Comparison of ENCODE assay signal across 13 cellular contexts in the genomic region with DNA sequence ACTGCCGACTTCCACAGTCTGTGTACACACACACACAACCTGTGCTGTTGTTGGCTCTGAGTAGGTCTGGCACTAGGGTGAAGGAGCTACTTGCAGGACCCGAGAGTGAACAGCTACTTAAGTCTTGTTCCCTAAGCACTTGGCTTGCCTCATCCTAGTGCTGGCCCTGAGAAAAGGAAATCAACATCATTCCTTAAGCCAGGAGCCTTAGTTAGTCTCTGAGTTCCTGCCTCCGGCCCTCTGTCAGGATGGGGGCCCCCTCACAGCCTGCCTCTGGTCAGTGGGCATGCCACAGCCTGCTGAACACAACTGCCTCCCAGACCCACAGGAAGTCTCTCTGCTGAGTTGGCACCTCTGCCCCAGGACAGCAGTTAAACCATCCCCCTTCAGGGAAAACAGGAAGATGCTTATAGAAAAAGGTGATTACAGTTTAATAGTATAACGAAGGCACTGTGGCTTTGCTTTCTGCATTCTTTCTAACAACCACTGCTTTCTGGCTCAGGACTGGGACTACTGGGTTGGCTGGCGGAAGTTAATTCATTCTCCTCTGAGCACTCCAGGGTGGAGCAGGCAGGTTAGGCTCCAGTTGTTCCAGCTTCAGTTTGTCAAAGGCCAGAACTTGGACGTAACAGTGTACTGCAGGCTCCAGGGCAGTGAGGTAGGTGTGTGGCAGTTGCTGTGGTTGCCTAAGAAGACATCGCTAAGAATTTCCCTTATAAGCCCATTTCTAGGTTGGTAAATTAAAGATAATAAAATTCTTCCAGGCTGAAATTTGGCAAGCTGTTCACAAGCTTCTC. TPM values are rescaled to one million over a fixed set of nuclear protein-coding genes. Genes with fewer than 3 reads are reported as not detected.
DNase-seq lines count a peak whose midpoint lies in the region; ATAC-seq and TF ChIP-seq lines count a peak whose summit lies in the region.
"Had no signal": no experiment of that assay in that cellular context is flagged by ENCODE, and none has a peak within 500 bp of the region (broad histone marks: within the 10 kb centered on the region; RNA-seq: fewer than 3 reads in every experiment).

No MANE protein-coding gene starts in this region.

- CTCF ChIA-PET in activated naive CD4-positive, alpha-beta T cell treated with anti-CD3 and anti-CD28 coated beads, Interleukin-2, amount 10 ng/mL, durations not matched to agents 7 days and 5 days (lab: Charles Lee), result interaction anchor here (0.6 kb wide), 1 partner anchor 78 kb away, joined by 3 read pairs; no protein-coding TSS in a partner anchor

- TF ChIP-seq CTCF in Peyer's patch (IDR thresholded peaks at IDR 0.05), result no peak

- ATAC-seq in esophagus mucosa, result peak; percentile 80

- no peak overlapping the region for H3K9ac ChIP-seq in rectal smooth muscle tissue (ENCODE audit: low read length)

- H3K4me3 Mint-ChIP-seq in activated naive CD4-positive, alpha-beta T cell treated with anti-CD3 and anti-CD28 coated beads, Interleukin-2, amount 10 ng/mL, durations not matched to agents 7 days and 5 days, result no peak overlapping the region

- no peak overlapping the region for H3K27ac Mint-ChIP-seq in activated naive CD4-positive, alpha-beta T cell treated with anti-CD3 and anti-CD28 coated beads, Interleukin-2, amount 10 ng/mL, durations not matched to agents 7 days and 5 days

- H3K4me1 ChIP-seq in Peyer's patch, result peaks cover 0 to 12% (median 0%) of the 10 kb centered on the region in 4 donors
- peaks cover 57% of the 10 kb centered on the region for H3K4me1 ChIP-seq in rectal smooth muscle tissue (ENCODE audit: control insufficient read depth, insufficient read depth, low read length)

- H3K4me1 Mint-ChIP-seq in activated naive CD4-positive, alpha-beta T cell treated with anti-CD3 and anti-CD28 coated beads, Interleukin-2, amount 10 ng/mL, durations not matched to agents 7 days and 5 days, result peaks cover 14% of the 10 kb centered on the region

- TF ChIP-seq POLR2A in Peyer's patch (IDR thresholded peaks at IDR 0.05), result no peak

- peaks cover 61% of the 10 kb centered on the region for H3K27me3 Mint-ChIP-seq in activated naive CD4-positive, alpha-beta T cell treated with anti-CD3 and anti-CD28 coated beads, Interleukin-2, amount 10 ng/mL, durations not matched to agents 7 days and 5 days

- no peaks in the 10 kb centered on the region for H3K36me3 Mint-ChIP-seq in activated naive CD4-positive, alpha-beta T cell treated with anti-CD3 and anti-CD28 coated beads, Interleukin-2, amount 10 ng/mL, durations not matched to agents 7 days and 5 days

- H3K36me3 ChIP-seq in Peyer's patch (no peaks in the 10 kb centered on the region), rectal smooth muscle tissue (ENCODE audit: control insufficient read depth, insufficient read depth, low read length) (no peaks in the 10 kb centered on the region)

- H3K4me3 ChIP-seq in Peyer's patch, result peak overlapping the region in 3 of 4 donors; percentile 1 to 53 (median 34)
- H3K4me3 ChIP-seq in rectal smooth muscle tissue (ENCODE audit: low read length), result peak overlapping the region; percentile 79

- H3K27me3 ChIP-seq in Peyer's patch (no peaks in the 10 kb centered on the region), rectal smooth muscle tissue (ENCODE audit: control insufficient read depth, insufficient read depth, low read length) (no peaks in the 10 kb centered on the region)

- H3K27ac ChIP-seq in Peyer's patch (peak overlapping the region in 3 of 4 donors; percentile 10 to 80 (median 62)), rectal smooth muscle tissue (ENCODE audit: low read depth, low read length) (peak overlapping the region; percentile 88)

- DNase-seq in Ammon's horn (ENCODE audit: low spot score) (peak; percentile 60), Peyer's patch (no peak), COR-L47 (lab: John Stamatoyannopoulos, UW) (no peak), T-helper 2 cell (no peak)
- DNase-seq in stimulated activated CD4-positive, alpha-beta T cell treated with anti-CD3 and anti-CD28 coated beads, Interleukin-15, amount 100 ng/mL, for 24 hours, result no peak
- no peak for DNase-seq in activated naive CD4-positive, alpha-beta T cell treated with anti-CD3 and anti-CD28 coated beads, Interleukin-2, amount 10 ng/mL, durations not matched to agents 7 days and 5 days
- DNase-seq: effector memory CD4-positive, alpha-beta T cell; GF-D8; H7; NCI-H524; SW 1271 had no signal

- H3K9me3 Mint-ChIP-seq in activated naive CD4-positive, alpha-beta T cell treated with anti-CD3 and anti-CD28 coated beads, Interleukin-2, amount 10 ng/mL, durations not matched to agents 7 days and 5 days, result no peaks in the 10 kb centered on the region

- H3K9me3 ChIP-seq in Peyer's patch, result no peaks in the 10 kb centered on the region

RNA-seq across cellular contexts. Expression of a gene that starts 2.8 kb away (rescaled TPM):
- 10 to 100 TPM in 3 of 4 donors, 1 to 10 TPM in 1; 8.9 to 24.7 (median 17.4) TPM for total RNA-seq in Peyer's patch
- total RNA-seq in esophagus mucosa, result 1.3 TPM
